In the genomic region with DNA sequence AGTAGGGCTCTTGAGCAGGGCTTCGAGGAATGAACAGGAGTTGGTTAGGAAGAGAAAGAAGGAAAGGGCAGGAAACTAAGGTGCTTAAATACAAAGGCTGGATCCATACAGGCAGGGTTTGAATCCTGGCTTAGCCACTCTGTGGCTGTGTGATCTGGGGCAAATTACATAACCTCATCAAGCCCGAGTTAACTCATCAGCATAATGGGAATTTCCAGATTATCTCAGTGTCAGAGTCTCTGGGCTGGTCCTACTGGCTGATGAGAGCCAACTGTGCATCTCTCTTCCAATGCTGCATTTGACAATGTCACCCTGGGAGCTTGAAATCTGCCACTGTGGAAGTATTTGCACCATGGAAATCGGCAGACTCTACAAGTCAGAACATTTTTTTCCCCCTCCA, we compare ENCODE assay signal across 22 cellular contexts.
A peak's percentile ranks its signal among the peaks of the same experiment; 100 is the strongest.
DNase-seq lines count a peak whose midpoint lies in the region; ATAC-seq, FAIRE-seq and TF ChIP-seq lines count a peak whose summit lies in the region.
"Had no signal": no experiment of that assay in that cellular context is flagged by ENCODE, and none has a peak within 500 bp of the region (broad histone marks: within the 10 kb centered on the region; RNA-seq: fewer than 3 reads in every experiment).

No MANE protein-coding gene starts in this region.

- intact Hi-C loops in posterior vena cava (cut with DNase I) = no loop called here

- POLR2A ChIA-PET in SK-N-SH (lab: Yijun Ruan, JAX) = no interaction called here
- POLR2A ChIA-PET in H1 (lab: Charles Lee; ENCODE audit: partially characterized antibody) = no interaction called here

- no peak overlapping the region for H3K56ac ChIP-seq in H1 (replicated peaks; ENCODE audit: insufficient read length, low read depth, low read length)

- TF ChIP-seq EP300 in SK-N-SH (IDR thresholded peaks at IDR 0.05; ENCODE audit: borderline replicate concordance in 1 of 2, low read depth in 1 of 2, low read length in 1 of 2) = no peak
- TF ChIP-seq EP300 in H1 (IDR thresholded peaks at IDR 0.05; ENCODE audit: borderline replicate concordance in 1 of 2, low read depth in 2 of 2, low read length in 2 of 2) = no peak

- TF ChIP-seq RAD21 in SK-N-SH (IDR thresholded peaks at IDR 0.05; ENCODE audit: low read length) = no peak
- TF ChIP-seq RAD21 in H1 (IDR thresholded peaks at IDR 0.05 in 1 of 2, conservative IDR thresholded peaks at IDR 0.05 in 1 of 2; ENCODE audit: low read depth in 2 of 2, low read length in 2 of 2) = no peak

- H2AFZ ChIP-seq in SK-N-SH (ENCODE audit: low read depth) = no peak overlapping the region
- H2AFZ ChIP-seq in OCI-LY3 (ENCODE audit: low read depth, low read length) = peak overlapping the region; percentile 85; the same call in 1 of the 2 replicates
- no peak overlapping the region for H2AFZ ChIP-seq in H1 (ENCODE audit: low read length)

- no peaks in the 10 kb centered on the region for H3K9me2 ChIP-seq in SK-N-SH

- no peak overlapping the region for H3K23ac ChIP-seq in H1 (ENCODE audit: insufficient read length)

- H2AK5ac ChIP-seq in H1 (ENCODE audit: low read depth, low read length) = no peak overlapping the region

- FAIRE-seq in H1 (lab: Jason Lieb, UNC) = no peak

- no peak overlapping the region for H3K18ac ChIP-seq in H1 (ENCODE audit: extremely low read depth, low read length)

- ATAC-seq in SK-N-SH treated with all-trans-retinoic acid at 6 μM for 48 hours (no peak), HG02571 (IDR thresholded peaks at IDR 0.05; ENCODE audit: unreplicated experiment) (no peak)
- ATAC-seq: CD8-positive, alpha-beta T cell had no signal

- TF ChIP-seq POLR2A in H1 (IDR thresholded peaks at IDR 0.05; ENCODE audit: control extremely low read depth in 1 of 2, low read depth in 2 of 2, low read length in 2 of 2) = no peak

- DNase-seq in SK-N-SH = no peak
- DNase-seq in H1 (ENCODE audit: low read depth in 1 of 2, low spot score in 2 of 2) = no peak
- DNase-seq in posterior vena cava (ENCODE audit: low spot score) = peak; percentile 5
- DNase-seq in NCI-H1048 (lab: John Stamatoyannopoulos, UW) = no peak
- no peak for DNase-seq in NCI-H1930 (lab: John Stamatoyannopoulos, UW)
- DNase-seq: 8988T; CD8-positive, alpha-beta T cell; DND-41; MM.1S; NCI-H1092 treated with DMSO at 0.1 percent for 48 hours; NCI-H1436 treated with DMSO at 0.1 percent for 48 hours; NCI-H2029; NCI-H2227 treated with DMSO at 0.1 percent for 48 hours; NCI-H510A treated with DMSO at 0.1 percent for 48 hours; NCI-H748 treated with DMSO at 0.1 percent for 48 hours; RPMI8226; SIG-M5; T-helper 1 cell had no signal

- CTCF ChIA-PET in SK-N-SH (lab: Yijun Ruan, JAX) = interaction anchor here (1.4 kb wide), 1 partner anchor 58 kb away, joined by 4 read pairs; no protein-coding TSS in a partner anchor
- CTCF ChIA-PET in H1 (lab: Charles Lee; ENCODE audit: partially characterized antibody) = interaction anchor here (0.6 to 2.6 kb wide), 4 partner anchors 10 to 82 kb away, joined by 3 to 15 read pairs (median 5); no protein-coding TSS in a partner anchor

- peaks cover 0 to 7% of the 10 kb centered on the region in 2 experiments; a peak in 1 of 4 replicates for H3K4me1 ChIP-seq in SK-N-SH (ENCODE audit: control insufficient read depth in 1 of 2, insufficient read depth in 2 of 2, low read depth in 1 of 2, low read length in 1 of 2)
- peaks cover 22% of the 10 kb centered on the region for H3K4me1 ChIP-seq in OCI-LY3 (ENCODE audit: low read length)
- H3K4me1 ChIP-seq in H1 (replicated peaks in 1 of 4; ENCODE audit: control insufficient read depth in 3 of 4, insufficient read depth in 4 of 4, low read length in 3 of 4) = peaks cover 0 to 12% (median 5%) of the 10 kb centered on the region in 4 experiments; a peak in 4 of 7 replicates

- H3K4me3 ChIP-seq in SK-N-SH (ENCODE audit: low read depth in 2 of 2, low read length in 1 of 2) (no peak overlapping the region), OCI-LY3 (ENCODE audit: low read length) (no peak overlapping the region), H1 (ENCODE audit: extremely low read depth in 1 of 4, insufficient read depth in 2 of 4, low read depth in 3 of 4, low read length in 4 of 4) (no peak overlapping the region)
- H3K4me3 ChIP-seq: BLaER1 treated with 17β-estradiol and CSF1 and Interleukin-3, amounts not matched to agents 10 nM and 100 nM had no signal

- H3K9me3 ChIP-seq in SK-N-SH (no peaks in the 10 kb centered on the region), OCI-LY3 (ENCODE audit: insufficient read depth, low read length) (no peaks in the 10 kb centered on the region), H1 (ENCODE audit: insufficient read depth in 2 of 2, low read depth in 1 of 2, low read length in 1 of 2) (no peaks in the 10 kb centered on the region)

- no peaks in the 10 kb centered on the region for H3K79me1 ChIP-seq in H1 (ENCODE audit: low read depth, low read length)

- H3K36me3 ChIP-seq in SK-N-SH (replicated peaks in 1 of 2; ENCODE audit: control insufficient read depth in 1 of 2, insufficient read depth in 2 of 2, low read length in 1 of 2) (no peaks in the 10 kb centered on the region), OCI-LY3 (replicated peaks; ENCODE audit: low read depth, low read length) (no peaks in the 10 kb centered on the region), H1 (ENCODE audit: control insufficient read depth in 2 of 4, insufficient read depth in 4 of 4, low read length in 3 of 4) (no peaks in the 10 kb centered on the region)
- H3K36me3 ChIP-seq: BLaER1 treated with 17β-estradiol and CSF1 and Interleukin-3, amounts not matched to agents 10 nM and 100 nM had no signal

- peak overlapping the region; percentile 10 for H2BK120ac ChIP-seq in H1 (replicated peaks; ENCODE audit: low read depth, low read length)

- no peak overlapping the region for H2BK12ac ChIP-seq in H1 (ENCODE audit: low read depth, low read length)

- no peak overlapping the region for H4K91ac ChIP-seq in H1 (replicated peaks; ENCODE audit: insufficient read length, low read length)

- H2BK15ac ChIP-seq in H1 (ENCODE audit: low read length) = no peak overlapping the region

- H3K4me2 ChIP-seq in SK-N-SH (no peak overlapping the region), OCI-LY3 (ENCODE audit: low read length) (peak overlapping the region; percentile 19), H1 (ENCODE audit: insufficient read depth in 1 of 2, low read depth in 2 of 2, low read length in 2 of 2) (no peak overlapping the region)

- no peaks in the 10 kb centered on the region for H3K79me2 ChIP-seq in SK-N-SH (ENCODE audit: insufficient read depth)
- no peaks in the 10 kb centered on the region for H3K79me2 ChIP-seq in OCI-LY3 (ENCODE audit: low read length)
- H3K79me2 ChIP-seq in H1 (ENCODE audit: control insufficient read depth in 1 of 2, insufficient read depth in 2 of 2, low read length in 2 of 2) = no peaks in the 10 kb centered on the region

- H3F3A ChIP-seq in SK-N-SH (replicated peaks; ENCODE audit: insufficient read depth) = no peaks in the 10 kb centered on the region

- no peak overlapping the region for H4K8ac ChIP-seq in H1 (ENCODE audit: extremely low read depth, insufficient read depth, low read length)

- H3K27ac ChIP-seq in SK-N-SH (ENCODE audit: low read depth in 2 of 2, low read length in 1 of 2) (no peak overlapping the region), OCI-LY3 (ENCODE audit: low read length) (no peak overlapping the region), H1 (ENCODE audit: low read depth, low read length) (no peak overlapping the region)

- H3K9ac ChIP-seq in SK-N-SH = no peak overlapping the region
- no peak overlapping the region for H3K9ac ChIP-seq in OCI-LY3 (ENCODE audit: low read length)
- H3K9ac ChIP-seq in H1 (replicated peaks in 1 of 4; ENCODE audit: extremely low read depth in 1 of 4, low read depth in 3 of 4, low read length in 3 of 4) = no peak overlapping the region
- H3K9ac ChIP-seq: BLaER1 treated with 17β-estradiol and CSF1 and Interleukin-3, amounts not matched to agents 10 nM and 100 nM had no signal

- H3K27me3 ChIP-seq in SK-N-SH (ENCODE audit: insufficient read depth) (peaks cover 15% of the 10 kb centered on the region; the same call in 1 of the 2 replicates), OCI-LY3 (ENCODE audit: low read depth, low read length) (peaks cover 16% of the 10 kb centered on the region), H1 (replicated peaks in 1 of 4; ENCODE audit: control insufficient read depth in 3 of 4, extremely low read depth in 1 of 4, insufficient read depth in 3 of 4, low read length in 3 of 4) (no peaks in the 10 kb centered on the region)
- H3K27me3 ChIP-seq: BLaER1 treated with 17β-estradiol and CSF1 and Interleukin-3, amounts not matched to agents 10 nM and 100 nM had no signal

- H3K14ac ChIP-seq in H1 (ENCODE audit: insufficient read length) = no peak overlapping the region

- H3K23me2 ChIP-seq in H1 (ENCODE audit: low read depth, low read length) = no peaks in the 10 kb centered on the region; the same call in 1 of the 2 replicates

- H4K20me1 ChIP-seq in SK-N-SH (ENCODE audit: insufficient read depth) = no peaks in the 10 kb centered on the region
- H4K20me1 ChIP-seq in OCI-LY3 (ENCODE audit: insufficient read depth, low read length) = no peaks in the 10 kb centered on the region
- H4K20me1 ChIP-seq in H1 (replicated peaks in 1 of 2; ENCODE audit: control insufficient read depth in 1 of 2, insufficient read depth in 2 of 2, low read length in 2 of 2) = no peaks in the 10 kb centered on the region
- H4K20me1 ChIP-seq: BLaER1 treated with 17β-estradiol and CSF1 and Interleukin-3, amounts not matched to agents 10 nM and 100 nM had no signal

- no peak overlapping the region for H2BK5ac ChIP-seq in H1 (ENCODE audit: low read depth, low read length)

- 33% methylated on average over 3 of the region's 3 CpGs for WGBS in SK-N-SH (ENCODE audit: low lambda C conversion rate)
- 88% methylated on average over 3 of the region's 3 CpGs; no CpG with 5 or more reads in 1 of the 2 experiments for WGBS in H1 (ENCODE audit: extremely low coverage in 1 of 2, insufficient coverage in 1 of 2, insufficient read length in 1 of 2, insufficient replicate concordance in 2 of 2, low coverage in 1 of 2, low lambda C conversion rate in 2 of 2, missing lambda C conversion rate in 1 of 2), 2 experiments

- no peak overlapping the region for H2BK20ac ChIP-seq in H1 (ENCODE audit: low read length)

- no peak overlapping the region for H4K5ac ChIP-seq in H1 (ENCODE audit: insufficient read length, low read depth, low read length)

- TF ChIP-seq CTCF in SK-N-SH (IDR thresholded peaks at IDR 0.05) (no peak), OCI-LY3 (IDR thresholded peaks at IDR 0.05; ENCODE audit: low read depth, low read length) (no peak), H1 (IDR thresholded peaks at IDR 0.05; ENCODE audit: control extremely low read depth in 1 of 3, insufficient read depth in 1 of 3, low read depth in 1 of 3, low read length in 3 of 3) (no peak)

- H3K4ac ChIP-seq in H1 (replicated peaks; ENCODE audit: insufficient read length, low read depth, low read length) = no peak overlapping the region

TF ChIP-seq in SK-N-SH treated with all-trans-retinoic acid at 6 μM for 48 hours, 23 proteins besides CTCF, POLR2A, EP300 and RAD21 (continues in another document):
- TF ChIP-seq ZFP3 (CRISPR knock-in tag; IDR thresholded peaks at IDR 0.05) = peak; percentile 71; the same call in 1 of the 2 replicates

TF ChIP-seq in SK-N-SH, 30 proteins besides CTCF, POLR2A, EP300 and RAD21 (continues in another document):
- no peak for TF ChIP-seq NFIC (IDR thresholded peaks at IDR 0.05; ENCODE audit: borderline replicate concordance)
